In the genomic region with DNA sequence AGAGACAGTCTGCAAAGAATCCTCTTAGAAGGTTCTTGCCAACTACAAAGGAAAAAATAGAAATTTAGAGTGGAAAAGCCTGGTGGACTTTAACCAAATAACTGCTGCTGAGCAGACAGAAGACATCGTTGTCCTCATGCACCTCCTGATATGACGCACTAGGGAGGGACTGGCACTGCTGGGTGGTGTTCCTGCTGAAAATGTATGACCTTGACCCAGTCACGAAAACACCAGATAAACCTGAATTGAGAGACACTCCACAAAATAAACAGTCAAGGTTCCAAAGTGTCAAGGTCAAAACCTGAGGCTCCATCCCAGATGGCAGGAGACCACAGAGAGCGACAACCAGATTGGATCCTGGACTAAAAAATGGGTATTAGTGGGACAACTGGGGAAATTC, we compare ENCODE assay signal across 1 cellular context.
TF ChIP-seq lines count a peak whose summit lies in the region.

No MANE protein-coding gene starts in this region.

TF ChIP-seq in HepG2, 621 proteins besides CTCF, POLR2A, EP300 and RAD21 (continued from another document and continues in another):
- TF ChIP-seq, protein P1, sequence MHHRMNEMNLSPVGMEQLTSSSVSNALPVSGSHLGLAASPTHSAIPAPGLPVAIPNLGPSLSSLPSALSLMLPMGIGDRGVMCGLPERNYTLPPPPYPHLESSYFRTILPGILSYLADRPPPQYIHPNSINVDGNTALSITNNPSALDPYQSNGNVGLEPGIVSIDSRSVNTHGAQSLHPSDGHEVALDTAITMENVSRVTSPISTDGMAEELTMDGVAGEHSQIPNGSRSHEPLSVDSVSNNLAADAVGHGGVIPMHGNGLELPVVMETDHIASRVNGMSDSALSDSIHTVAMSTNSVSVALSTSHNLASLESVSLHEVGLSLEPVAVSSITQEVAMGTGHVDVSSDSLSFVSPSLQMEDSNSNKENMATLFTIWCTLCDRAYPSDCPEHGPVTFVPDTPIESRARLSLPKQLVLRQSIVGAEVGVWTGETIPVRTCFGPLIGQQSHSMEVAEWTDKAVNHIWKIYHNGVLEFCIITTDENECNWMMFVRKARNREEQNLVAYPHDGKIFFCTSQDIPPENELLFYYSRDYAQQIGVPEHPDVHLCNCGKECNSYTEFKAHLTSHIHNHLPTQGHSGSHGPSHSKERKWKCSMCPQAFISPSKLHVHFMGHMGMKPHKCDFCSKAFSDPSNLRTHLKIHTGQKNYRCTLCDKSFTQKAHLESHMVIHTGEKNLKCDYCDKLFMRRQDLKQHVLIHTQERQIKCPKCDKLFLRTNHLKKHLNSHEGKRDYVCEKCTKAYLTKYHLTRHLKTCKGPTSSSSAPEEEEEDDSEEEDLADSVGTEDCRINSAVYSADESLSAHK (CRISPR knock-in tag; IDR thresholded peaks at IDR 0.05; ENCODE audit: borderline replicate concordance) = no peak
- TF ChIP-seq, protein P2, sequence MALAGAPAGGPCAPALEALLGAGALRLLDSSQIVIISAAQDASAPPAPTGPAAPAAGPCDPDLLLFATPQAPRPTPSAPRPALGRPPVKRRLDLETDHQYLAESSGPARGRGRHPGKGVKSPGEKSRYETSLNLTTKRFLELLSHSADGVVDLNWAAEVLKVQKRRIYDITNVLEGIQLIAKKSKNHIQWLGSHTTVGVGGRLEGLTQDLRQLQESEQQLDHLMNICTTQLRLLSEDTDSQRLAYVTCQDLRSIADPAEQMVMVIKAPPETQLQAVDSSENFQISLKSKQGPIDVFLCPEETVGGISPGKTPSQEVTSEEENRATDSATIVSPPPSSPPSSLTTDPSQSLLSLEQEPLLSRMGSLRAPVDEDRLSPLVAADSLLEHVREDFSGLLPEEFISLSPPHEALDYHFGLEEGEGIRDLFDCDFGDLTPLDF (CRISPR knock-in tag; IDR thresholded peaks at IDR 0.05) = no peak
- TF ChIP-seq ZNF720 (CRISPR knock-in tag; IDR thresholded peaks at IDR 0.05) = no peak
- TF ChIP-seq MAFK (conservative IDR thresholded peaks at IDR 0.05 in 1 of 2, IDR thresholded peaks at IDR 0.05 in 1 of 2; ENCODE audit: low read length in 2 of 2) = peak in 1 of 2 experiments; percentile 51; a peak in 2 of 4 replicates
- peak; percentile 49; the same call in 1 of the 2 replicates for TF ChIP-seq KDM3A (CRISPR knock-in tag; IDR thresholded peaks at IDR 0.05; ENCODE audit: low read depth)
- TF ChIP-seq, protein P3, sequence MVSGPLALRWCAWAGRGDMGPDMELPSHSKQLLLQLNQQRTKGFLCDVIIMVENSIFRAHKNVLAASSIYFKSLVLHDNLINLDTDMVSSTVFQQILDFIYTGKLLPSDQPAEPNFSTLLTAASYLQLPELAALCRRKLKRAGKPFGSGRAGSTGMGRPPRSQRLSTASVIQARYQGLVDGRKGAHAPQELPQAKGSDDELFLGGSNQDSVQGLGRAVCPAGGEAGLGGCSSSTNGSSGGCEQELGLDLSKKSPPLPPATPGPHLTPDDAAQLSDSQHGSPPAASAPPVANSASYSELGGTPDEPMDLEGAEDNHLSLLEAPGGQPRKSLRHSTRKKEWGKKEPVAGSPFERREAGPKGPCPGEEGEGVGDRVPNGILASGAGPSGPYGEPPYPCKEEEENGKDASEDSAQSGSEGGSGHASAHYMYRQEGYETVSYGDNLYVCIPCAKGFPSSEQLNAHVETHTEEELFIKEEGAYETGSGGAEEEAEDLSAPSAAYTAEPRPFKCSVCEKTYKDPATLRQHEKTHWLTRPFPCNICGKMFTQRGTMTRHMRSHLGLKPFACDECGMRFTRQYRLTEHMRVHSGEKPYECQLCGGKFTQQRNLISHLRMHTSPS (CRISPR knock-in tag; IDR thresholded peaks at IDR 0.05; ENCODE audit: low read depth) = peak; percentile 82
- peak; percentile 96 for TF ChIP-seq TARDBP (CRISPR knock-in tag; IDR thresholded peaks at IDR 0.05)
- TF ChIP-seq ELF3 (CRISPR knock-in tag; IDR thresholded peaks at IDR 0.05) = peak; percentile 77
- TF ChIP-seq, protein P4, sequence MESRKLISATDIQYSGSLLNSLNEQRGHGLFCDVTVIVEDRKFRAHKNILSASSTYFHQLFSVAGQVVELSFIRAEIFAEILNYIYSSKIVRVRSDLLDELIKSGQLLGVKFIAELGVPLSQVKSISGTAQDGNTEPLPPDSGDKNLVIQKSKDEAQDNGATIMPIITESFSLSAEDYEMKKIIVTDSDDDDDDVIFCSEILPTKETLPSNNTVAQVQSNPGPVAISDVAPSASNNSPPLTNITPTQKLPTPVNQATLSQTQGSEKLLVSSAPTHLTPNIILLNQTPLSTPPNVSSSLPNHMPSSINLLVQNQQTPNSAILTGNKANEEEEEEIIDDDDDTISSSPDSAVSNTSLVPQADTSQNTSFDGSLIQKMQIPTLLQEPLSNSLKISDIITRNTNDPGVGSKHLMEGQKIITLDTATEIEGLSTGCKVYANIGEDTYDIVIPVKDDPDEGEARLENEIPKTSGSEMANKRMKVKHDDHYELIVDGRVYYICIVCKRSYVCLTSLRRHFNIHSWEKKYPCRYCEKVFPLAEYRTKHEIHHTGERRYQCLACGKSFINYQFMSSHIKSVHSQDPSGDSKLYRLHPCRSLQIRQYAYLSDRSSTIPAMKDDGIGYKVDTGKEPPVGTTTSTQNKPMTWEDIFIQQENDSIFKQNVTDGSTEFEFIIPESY (CRISPR knock-in tag; IDR thresholded peaks at IDR 0.05) = peak; percentile 28; the same call in 1 of the 2 replicates
- TF ChIP-seq, protein P5, sequence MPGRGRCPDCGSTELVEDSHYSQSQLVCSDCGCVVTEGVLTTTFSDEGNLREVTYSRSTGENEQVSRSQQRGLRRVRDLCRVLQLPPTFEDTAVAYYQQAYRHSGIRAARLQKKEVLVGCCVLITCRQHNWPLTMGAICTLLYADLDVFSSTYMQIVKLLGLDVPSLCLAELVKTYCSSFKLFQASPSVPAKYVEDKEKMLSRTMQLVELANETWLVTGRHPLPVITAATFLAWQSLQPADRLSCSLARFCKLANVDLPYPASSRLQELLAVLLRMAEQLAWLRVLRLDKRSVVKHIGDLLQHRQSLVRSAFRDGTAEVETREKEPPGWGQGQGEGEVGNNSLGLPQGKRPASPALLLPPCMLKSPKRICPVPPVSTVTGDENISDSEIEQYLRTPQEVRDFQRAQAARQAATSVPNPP (CRISPR knock-in tag; IDR thresholded peaks at IDR 0.05) = peak; percentile 59; the same call in 1 of the 2 replicates
- no peak for TF ChIP-seq HNF1A (IDR thresholded peaks at IDR 0.05; ENCODE audit: low read depth)
- peak; percentile 80; the same call in 1 of the 2 replicates for TF ChIP-seq HNF1A (CRISPR knock-in tag; IDR thresholded peaks at IDR 0.05; ENCODE audit: borderline replicate concordance)
- TF ChIP-seq PHF8 (CRISPR knock-in tag; IDR thresholded peaks at IDR 0.05) = no peak
- TF ChIP-seq SOX5 (CRISPR knock-in tag; IDR thresholded peaks at IDR 0.05; ENCODE audit: borderline replicate concordance) = peak; percentile 87
- TF ChIP-seq ZNF205 (CRISPR knock-in tag; IDR thresholded peaks at IDR 0.05) = peak; percentile 74; the same call in 1 of the 2 replicates
- TF ChIP-seq, protein P6, sequence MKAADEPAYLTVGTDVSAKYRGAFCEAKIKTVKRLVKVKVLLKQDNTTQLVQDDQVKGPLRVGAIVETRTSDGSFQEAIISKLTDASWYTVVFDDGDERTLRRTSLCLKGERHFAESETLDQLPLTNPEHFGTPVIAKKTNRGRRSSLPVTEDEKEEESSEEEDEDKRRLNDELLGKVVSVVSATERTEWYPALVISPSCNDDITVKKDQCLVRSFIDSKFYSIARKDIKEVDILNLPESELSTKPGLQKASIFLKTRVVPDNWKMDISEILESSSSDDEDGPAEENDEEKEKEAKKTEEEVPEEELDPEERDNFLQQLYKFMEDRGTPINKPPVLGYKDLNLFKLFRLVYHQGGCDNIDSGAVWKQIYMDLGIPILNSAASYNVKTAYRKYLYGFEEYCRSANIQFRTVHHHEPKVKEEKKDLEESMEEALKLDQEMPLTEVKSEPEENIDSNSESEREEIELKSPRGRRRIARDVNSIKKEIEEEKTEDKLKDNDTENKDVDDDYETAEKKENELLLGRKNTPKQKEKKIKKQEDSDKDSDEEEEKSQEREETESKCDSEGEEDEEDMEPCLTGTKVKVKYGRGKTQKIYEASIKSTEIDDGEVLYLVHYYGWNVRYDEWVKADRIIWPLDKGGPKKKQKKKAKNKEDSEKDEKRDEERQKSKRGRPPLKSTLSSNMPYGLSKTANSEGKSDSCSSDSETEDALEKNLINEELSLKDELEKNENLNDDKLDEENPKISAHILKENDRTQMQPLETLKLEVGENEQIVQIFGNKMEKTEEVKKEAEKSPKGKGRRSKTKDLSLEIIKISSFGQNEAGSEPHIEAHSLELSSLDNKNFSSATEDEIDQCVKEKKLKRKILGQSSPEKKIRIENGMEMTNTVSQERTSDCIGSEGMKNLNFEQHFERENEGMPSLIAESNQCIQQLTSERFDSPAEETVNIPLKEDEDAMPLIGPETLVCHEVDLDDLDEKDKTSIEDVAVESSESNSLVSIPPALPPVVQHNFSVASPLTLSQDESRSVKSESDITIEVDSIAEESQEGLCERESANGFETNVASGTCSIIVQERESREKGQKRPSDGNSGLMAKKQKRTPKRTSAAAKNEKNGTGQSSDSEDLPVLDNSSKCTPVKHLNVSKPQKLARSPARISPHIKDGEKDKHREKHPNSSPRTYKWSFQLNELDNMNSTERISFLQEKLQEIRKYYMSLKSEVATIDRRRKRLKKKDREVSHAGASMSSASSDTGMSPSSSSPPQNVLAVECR (CRISPR knock-in tag; IDR thresholded peaks at IDR 0.05; ENCODE audit: borderline replicate concordance) = peak; percentile 58; the same call in 1 of the 2 replicates
- TF ChIP-seq HINFP (CRISPR knock-in tag; IDR thresholded peaks at IDR 0.05; ENCODE audit: low read depth) = peak; percentile 78; the same call in 1 of the 2 replicates
- 0 out of 2 replicates have a peak, but pooled peaks have one; percentile 46 for TF ChIP-seq MAX (IDR thresholded peaks at IDR 0.05)
- no peak for TF ChIP-seq ELF4 (CRISPR knock-in tag; IDR thresholded peaks at IDR 0.05; ENCODE audit: borderline replicate concordance)
- TF ChIP-seq KAT8 (CRISPR knock-in tag; IDR thresholded peaks at IDR 0.05) = peak; percentile 76
- TF ChIP-seq SKI (IDR thresholded peaks at IDR 0.05; ENCODE audit: partially characterized antibody) = peak; percentile 100
- no peak for TF ChIP-seq ZNF138 (CRISPR knock-in tag; IDR thresholded peaks at IDR 0.05; ENCODE audit: low read depth)
- no peak for TF ChIP-seq ZNF672 (CRISPR knock-in tag; IDR thresholded peaks at IDR 0.05)
- TF ChIP-seq ARNTL (CRISPR knock-in tag; IDR thresholded peaks at IDR 0.05) = peak; percentile 88
- TF ChIP-seq ZEB1 (IDR thresholded peaks at IDR 0.05; ENCODE audit: insufficient replicate concordance, low read depth) = peak; percentile 26
- TF ChIP-seq ETV5 (CRISPR knock-in tag; IDR thresholded peaks at IDR 0.05; ENCODE audit: borderline replicate concordance) = peak; percentile 76; the same call in 1 of the 2 replicates
- no peak for TF ChIP-seq EHMT2 (IDR thresholded peaks at IDR 0.05; ENCODE audit: borderline replicate concordance, low read depth, low read length)
- TF ChIP-seq ARNT (IDR thresholded peaks at IDR 0.05) = no peak
- peak; percentile 19; the same call in 1 of the 2 replicates for TF ChIP-seq CEBPG (CRISPR knock-in tag; IDR thresholded peaks at IDR 0.05)
- TF ChIP-seq ZMYM4 (CRISPR knock-in tag; IDR thresholded peaks at IDR 0.05) = peak; percentile 55
- TF ChIP-seq ZNF782 (CRISPR knock-in tag; IDR thresholded peaks at IDR 0.05; ENCODE audit: borderline replicate concordance) = peak; percentile 28; the same call in 1 of the 2 replicates
- TF ChIP-seq CC2D1A (CRISPR knock-in tag; IDR thresholded peaks at IDR 0.05) = no peak
- no peak for TF ChIP-seq KDM4B (CRISPR knock-in tag; IDR thresholded peaks at IDR 0.05)
- peak; percentile 74 for TF ChIP-seq IRF2 (CRISPR knock-in tag; IDR thresholded peaks at IDR 0.05)
- TF ChIP-seq TFAP4 (IDR thresholded peaks at IDR 0.05; ENCODE audit: borderline replicate concordance, low read depth) = peak; percentile 78
- TF ChIP-seq, protein P7, sequence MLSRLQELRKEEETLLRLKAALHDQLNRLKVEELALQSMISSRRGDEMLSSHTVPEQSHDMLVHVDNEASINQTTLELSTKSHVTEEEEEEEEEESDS (CRISPR knock-in tag; IDR thresholded peaks at IDR 0.05; ENCODE audit: borderline replicate concordance) = peak; percentile 85; the same call in 1 of the 2 replicates
